Comparison of ENCODE assay signal across 27 cellular contexts in genomic region chr17:6088141-6088540, GRCh38. TPM values are rescaled to one million over a fixed set of nuclear protein-coding genes. Genes with fewer than 3 reads are reported as not detected.
DNase-seq lines count a peak whose midpoint lies in the region; ATAC-seq, FAIRE-seq and TF ChIP-seq lines count a peak whose summit lies in the region.
"Had no signal": no experiment of that assay in that cellular context is flagged by ENCODE, and none has a peak within 500 bp of the region (broad histone marks: within the 10 kb centered on the region; RNA-seq: fewer than 3 reads in every experiment).

No MANE protein-coding gene starts in this region.

- CTCF ChIA-PET in WTC11 (lab: Charles Lee): interaction anchor here (0.7 kb wide), 1 partner anchor 19 kb away, joined by 3 read pairs; no protein-coding TSS in a partner anchor

- no peaks in the 10 kb centered on the region for H3K79me2 ChIP-seq in neural progenitor cell (ENCODE audit: low read depth)

- no peak for FAIRE-seq in kidney (lab: Jason Lieb, UNC)
- FAIRE-seq: A549, D721Med, GM12878, GM19239, H1 had no signal

- DNase-seq in WTC11 (ENCODE audit: low spot score) (no peak), kidney (peak; percentile 55), neural progenitor cell (ENCODE audit: low spot score) (no peak), substantia nigra (lab: John Stamatoyannopoulos, UW) (no peak)
- DNase-seq: 8988T; ACHN; AML-193; BE2C; CD4-positive, alpha-beta T cell; DMS 273 treated with DMSO at 0.1 percent for 48 hours; DMS79; EL; GDM1; GM23248; H7; HCEC 1CT had no signal

- H3K27ac Mint-ChIP-seq in WTC11 (0 out of 2 replicates have a peak overlapping the region, but pooled peaks have one; percentile 5), neural progenitor cell (peak overlapping the region; percentile 81)
- H3K27ac Mint-ChIP-seq: CD14-positive monocyte; CD4-positive, alpha-beta T cell; CD8-positive, alpha-beta memory T cell had no signal

- H3K4me3 ChIP-seq in kidney (ENCODE audit: low read length in 2 of 2) (no peak overlapping the region), neural progenitor cell (no peak overlapping the region)
- H3K4me3 ChIP-seq: A549; BLaER1 treated with 17β-estradiol and CSF1 and Interleukin-3, amounts not matched to agents 10 nM and 100 nM; GM12878; GM23248 had no signal

- H3K36me3 Mint-ChIP-seq in WTC11: peaks cover 18% of the 10 kb centered on the region
- H3K36me3 Mint-ChIP-seq in neural progenitor cell: peaks cover 26% of the 10 kb centered on the region
- H3K36me3 Mint-ChIP-seq: CD14-positive monocyte; CD8-positive, alpha-beta memory T cell had no signal

- H3K4me2 ChIP-seq in neural progenitor cell: no peak overlapping the region
- H3K4me2 ChIP-seq: A549; BLaER1 treated with 17β-estradiol and CSF1 and Interleukin-3, amounts not matched to agents 10 nM and 100 nM had no signal

- no peaks in the 10 kb centered on the region for H3K9me3 ChIP-seq in kidney (ENCODE audit: control insufficient read depth in 1 of 2, low read length in 2 of 2)
- no peaks in the 10 kb centered on the region for H3K9me3 ChIP-seq in neural progenitor cell (ENCODE audit: low read depth)
- H3K9me3 ChIP-seq: A549; BE2C; BLaER1 treated with 17β-estradiol and CSF1 and Interleukin-3, amounts not matched to agents 10 nM and 100 nM had no signal

- H3K4me3 Mint-ChIP-seq in WTC11 (no peak overlapping the region), neural progenitor cell (no peak overlapping the region)
- H3K4me3 Mint-ChIP-seq: CD14-positive monocyte; CD4-positive, alpha-beta T cell; CD8-positive, alpha-beta memory T cell had no signal

- no peak for ATAC-seq in WTC11
- ATAC-seq in HG02588 (IDR thresholded peaks at IDR 0.05; ENCODE audit: unreplicated experiment): no peak
- no peak for ATAC-seq in HG02981 (IDR thresholded peaks at IDR 0.05; ENCODE audit: unreplicated experiment)
- ATAC-seq in HG03378 (IDR thresholded peaks at IDR 0.05; ENCODE audit: unreplicated experiment): no peak
- ATAC-seq: A549, GM12878 had no signal

- H3K27me3 ChIP-seq in neural progenitor cell: no peaks in the 10 kb centered on the region
- H3K27me3 ChIP-seq: BE2C; BLaER1 treated with 17β-estradiol and CSF1 and Interleukin-3, amounts not matched to agents 10 nM and 100 nM had no signal

- peaks cover 13% of the 10 kb centered on the region for H3K4me1 Mint-ChIP-seq in WTC11
- H3K4me1 Mint-ChIP-seq in neural progenitor cell: peaks cover 31% of the 10 kb centered on the region
- H3K4me1 Mint-ChIP-seq: CD14-positive monocyte; CD8-positive, alpha-beta memory T cell had no signal

- H3K27ac ChIP-seq in kidney (ENCODE audit: low read depth in 2 of 2, low read length in 2 of 2) (no peak overlapping the region), neural progenitor cell (no peak overlapping the region), substantia nigra (ENCODE audit: low read depth, low read length, poor library complexity, severe bottlenecking) (peak overlapping the region; percentile 19)
- H3K27ac ChIP-seq: A549; BLaER1 treated with 17β-estradiol and CSF1 and Interleukin-3, amounts not matched to agents 10 nM and 100 nM; GM23248 had no signal

- H3K9me3 Mint-ChIP-seq in WTC11 (no peaks in the 10 kb centered on the region), neural progenitor cell (no peaks in the 10 kb centered on the region)
- H3K9me3 Mint-ChIP-seq: CD4-positive, alpha-beta T cell; CD8-positive, alpha-beta memory T cell had no signal

- TF ChIP-seq CTCF in WTC11 (IDR thresholded peaks at IDR 0.05): no peak
- no peak for TF ChIP-seq CTCF in kidney (IDR thresholded peaks at IDR 0.05; ENCODE audit: borderline replicate concordance, extremely low read depth, insufficient read depth)
- TF ChIP-seq CTCF in neural progenitor cell (IDR thresholded peaks at IDR 0.05): no peak

- H4K20me1 ChIP-seq in neural progenitor cell (ENCODE audit: low read depth): peaks cover 4% of the 10 kb centered on the region
- H4K20me1 ChIP-seq: BLaER1 treated with 17β-estradiol and CSF1 and Interleukin-3, amounts not matched to agents 10 nM and 100 nM had no signal

- POLR2A ChIA-PET in WTC11 (lab: Charles Lee): no interaction called here

- no peak overlapping the region for H2AFZ ChIP-seq in neural progenitor cell (replicated peaks)
- H2AFZ ChIP-seq: GM23248 had no signal

- intact Hi-C loops in kidney (cut with DNase I): no loop called here

- H3K36me3 ChIP-seq in kidney (ENCODE audit: control insufficient read depth in 1 of 2, insufficient read depth in 2 of 2, low read length in 2 of 2): no peaks in the 10 kb centered on the region
- no peaks in the 10 kb centered on the region for H3K36me3 ChIP-seq in neural progenitor cell
- H3K36me3 ChIP-seq: BE2C; BLaER1 treated with 17β-estradiol and CSF1 and Interleukin-3, amounts not matched to agents 10 nM and 100 nM had no signal

- peaks cover 23% of the 10 kb centered on the region for H3F3A ChIP-seq in neural progenitor cell (ENCODE audit: low read depth)

- no peaks in the 10 kb centered on the region for H3K27me3 Mint-ChIP-seq in WTC11 (ENCODE audit: low read depth)
- H3K27me3 Mint-ChIP-seq in neural progenitor cell (ENCODE audit: insufficient read depth, low read depth): peaks cover 4% of the 10 kb centered on the region
- H3K27me3 Mint-ChIP-seq: CD4-positive, alpha-beta T cell; CD8-positive, alpha-beta memory T cell had no signal

- H3K4me1 ChIP-seq in kidney (ENCODE audit: control insufficient read depth in 1 of 2, insufficient read depth in 1 of 2, low read depth in 1 of 2, low read length in 2 of 2) (no peaks in the 10 kb centered on the region), neural progenitor cell (peaks cover 19% of the 10 kb centered on the region)
- H3K4me1 ChIP-seq: A549; BE2C; BLaER1 treated with 17β-estradiol and CSF1 and Interleukin-3, amounts not matched to agents 10 nM and 100 nM had no signal

- H3K9ac ChIP-seq in kidney (ENCODE audit: low read length in 2 of 2): no peak overlapping the region
- no peak overlapping the region for H3K9ac ChIP-seq in neural progenitor cell
- H3K9ac ChIP-seq: BLaER1 treated with 17β-estradiol and CSF1 and Interleukin-3, amounts not matched to agents 10 nM and 100 nM; GM23248 had no signal

TF ChIP-seq in WTC11, 78 proteins besides CTCF, POLR2A, EP300 and RAD21 (continues in another document):
- no peak for TF ChIP-seq GTF2I (CRISPR knock-in tag; conservative IDR thresholded peaks at IDR 0.05)
- no peak for TF ChIP-seq NR1H2 (CRISPR knock-in tag; IDR thresholded peaks at IDR 0.05)
- TF ChIP-seq ATF6 (CRISPR knock-in tag; IDR thresholded peaks at IDR 0.05): no peak
- TF ChIP-seq AFF4 (CRISPR knock-in tag; IDR thresholded peaks at IDR 0.05; ENCODE audit: borderline replicate concordance): no peak
- TF ChIP-seq IRF2 (CRISPR knock-in tag; IDR thresholded peaks at IDR 0.05; ENCODE audit: borderline replicate concordance, low read depth): no peak
- no peak for TF ChIP-seq CBFB (CRISPR knock-in tag; IDR thresholded peaks at IDR 0.05; ENCODE audit: low read depth)
- TF ChIP-seq ATF3 (CRISPR knock-in tag; conservative IDR thresholded peaks at IDR 0.05): no peak
- no peak for TF ChIP-seq PRRX2 (CRISPR knock-in tag; IDR thresholded peaks at IDR 0.05)

RNA-seq across cellular contexts. Expression of gene WSCD1, which starts 18.0 kb away (rescaled TPM):
- total RNA-seq in WTC11 (2021): 57.5 to 80.2 TPM (median 71.9 TPM) in 3 replicates
- 14.5 TPM for total RNA-seq in kidney
- 5.4 TPM for polyA plus RNA-seq in kidney (ENCODE audit: insufficient read depth, low read depth, low replicate concordance)
- total RNA-seq in neural progenitor cell (ENCODE audit: low replicate concordance): 20.2 and 41.3 TPM in 2 replicates
- total RNA-seq: CD4-positive, alpha-beta T cell; GM12878 had no signal
- polyA plus RNA-seq: CD14-positive monocyte; CD8-positive, alpha-beta memory T cell; GM23248 had no signal
